In the genomic region with DNA sequence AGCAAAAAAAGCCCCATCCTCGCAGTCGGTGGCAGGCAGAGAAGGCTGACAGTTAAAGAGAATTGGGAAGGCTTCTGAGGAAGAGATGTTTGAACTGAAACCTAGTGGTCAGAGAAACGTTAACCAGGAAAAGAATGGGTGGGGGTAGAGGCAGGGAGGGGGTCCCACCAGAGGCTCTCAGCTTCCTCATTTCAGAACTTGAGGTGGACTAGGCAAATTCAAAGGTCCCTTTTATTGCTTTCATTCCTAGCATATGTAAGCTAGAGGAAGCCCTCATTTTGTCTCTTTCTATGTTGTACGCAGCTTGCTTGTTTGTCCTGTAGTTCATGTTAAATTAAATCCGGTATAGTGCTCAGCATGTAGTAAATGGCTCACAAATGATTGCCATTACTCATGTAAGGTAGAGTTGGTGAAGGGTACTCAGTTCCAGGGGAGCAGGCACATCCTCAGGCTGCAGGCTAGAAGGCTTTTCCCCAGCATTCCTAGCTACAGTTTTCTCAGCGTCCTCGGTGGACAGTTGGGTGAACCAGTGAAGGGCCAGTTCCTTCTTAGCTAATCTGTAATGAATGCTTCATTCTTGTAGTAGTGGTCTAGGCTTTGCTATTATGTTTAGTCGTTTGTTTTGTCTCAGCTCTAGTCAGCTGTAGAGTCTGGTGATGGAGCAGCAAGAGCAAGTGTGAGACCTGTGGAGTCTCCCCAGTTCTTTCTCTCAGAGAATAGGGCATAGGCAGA, we compare ENCODE assay signal across 1 cellular context.
TF ChIP-seq lines count a peak whose summit lies in the region.

No MANE protein-coding gene starts in this region.

TF ChIP-seq in HEK293, 187 proteins besides CTCF, POLR2A, EP300 and RAD21 (continued from another document):
- TF ChIP-seq, protein P1, sequence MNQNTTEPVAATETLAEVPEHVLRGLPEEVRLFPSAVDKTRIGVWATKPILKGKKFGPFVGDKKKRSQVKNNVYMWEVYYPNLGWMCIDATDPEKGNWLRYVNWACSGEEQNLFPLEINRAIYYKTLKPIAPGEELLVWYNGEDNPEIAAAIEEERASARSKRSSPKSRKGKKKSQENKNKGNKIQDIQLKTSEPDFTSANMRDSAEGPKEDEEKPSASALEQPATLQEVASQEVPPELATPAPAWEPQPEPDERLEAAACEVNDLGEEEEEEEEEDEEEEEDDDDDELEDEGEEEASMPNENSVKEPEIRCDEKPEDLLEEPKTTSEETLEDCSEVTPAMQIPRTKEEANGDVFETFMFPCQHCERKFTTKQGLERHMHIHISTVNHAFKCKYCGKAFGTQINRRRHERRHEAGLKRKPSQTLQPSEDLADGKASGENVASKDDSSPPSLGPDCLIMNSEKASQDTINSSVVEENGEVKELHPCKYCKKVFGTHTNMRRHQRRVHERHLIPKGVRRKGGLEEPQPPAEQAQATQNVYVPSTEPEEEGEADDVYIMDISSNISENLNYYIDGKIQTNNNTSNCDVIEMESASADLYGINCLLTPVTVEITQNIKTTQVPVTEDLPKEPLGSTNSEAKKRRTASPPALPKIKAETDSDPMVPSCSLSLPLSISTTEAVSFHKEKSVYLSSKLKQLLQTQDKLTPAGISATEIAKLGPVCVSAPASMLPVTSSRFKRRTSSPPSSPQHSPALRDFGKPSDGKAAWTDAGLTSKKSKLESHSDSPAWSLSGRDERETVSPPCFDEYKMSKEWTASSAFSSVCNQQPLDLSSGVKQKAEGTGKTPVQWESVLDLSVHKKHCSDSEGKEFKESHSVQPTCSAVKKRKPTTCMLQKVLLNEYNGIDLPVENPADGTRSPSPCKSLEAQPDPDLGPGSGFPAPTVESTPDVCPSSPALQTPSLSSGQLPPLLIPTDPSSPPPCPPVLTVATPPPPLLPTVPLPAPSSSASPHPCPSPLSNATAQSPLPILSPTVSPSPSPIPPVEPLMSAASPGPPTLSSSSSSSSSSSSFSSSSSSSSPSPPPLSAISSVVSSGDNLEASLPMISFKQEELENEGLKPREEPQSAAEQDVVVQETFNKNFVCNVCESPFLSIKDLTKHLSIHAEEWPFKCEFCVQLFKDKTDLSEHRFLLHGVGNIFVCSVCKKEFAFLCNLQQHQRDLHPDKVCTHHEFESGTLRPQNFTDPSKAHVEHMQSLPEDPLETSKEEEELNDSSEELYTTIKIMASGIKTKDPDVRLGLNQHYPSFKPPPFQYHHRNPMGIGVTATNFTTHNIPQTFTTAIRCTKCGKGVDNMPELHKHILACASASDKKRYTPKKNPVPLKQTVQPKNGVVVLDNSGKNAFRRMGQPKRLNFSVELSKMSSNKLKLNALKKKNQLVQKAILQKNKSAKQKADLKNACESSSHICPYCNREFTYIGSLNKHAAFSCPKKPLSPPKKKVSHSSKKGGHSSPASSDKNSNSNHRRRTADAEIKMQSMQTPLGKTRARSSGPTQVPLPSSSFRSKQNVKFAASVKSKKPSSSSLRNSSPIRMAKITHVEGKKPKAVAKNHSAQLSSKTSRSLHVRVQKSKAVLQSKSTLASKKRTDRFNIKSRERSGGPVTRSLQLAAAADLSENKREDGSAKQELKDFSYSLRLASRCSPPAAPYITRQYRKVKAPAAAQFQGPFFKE (tag by site-specific recombination; IDR thresholded peaks at IDR 0.05; ENCODE audit: borderline replicate concordance): no peak
